1 cellular context compared by ENCODE assay signal in the genomic region with DNA sequence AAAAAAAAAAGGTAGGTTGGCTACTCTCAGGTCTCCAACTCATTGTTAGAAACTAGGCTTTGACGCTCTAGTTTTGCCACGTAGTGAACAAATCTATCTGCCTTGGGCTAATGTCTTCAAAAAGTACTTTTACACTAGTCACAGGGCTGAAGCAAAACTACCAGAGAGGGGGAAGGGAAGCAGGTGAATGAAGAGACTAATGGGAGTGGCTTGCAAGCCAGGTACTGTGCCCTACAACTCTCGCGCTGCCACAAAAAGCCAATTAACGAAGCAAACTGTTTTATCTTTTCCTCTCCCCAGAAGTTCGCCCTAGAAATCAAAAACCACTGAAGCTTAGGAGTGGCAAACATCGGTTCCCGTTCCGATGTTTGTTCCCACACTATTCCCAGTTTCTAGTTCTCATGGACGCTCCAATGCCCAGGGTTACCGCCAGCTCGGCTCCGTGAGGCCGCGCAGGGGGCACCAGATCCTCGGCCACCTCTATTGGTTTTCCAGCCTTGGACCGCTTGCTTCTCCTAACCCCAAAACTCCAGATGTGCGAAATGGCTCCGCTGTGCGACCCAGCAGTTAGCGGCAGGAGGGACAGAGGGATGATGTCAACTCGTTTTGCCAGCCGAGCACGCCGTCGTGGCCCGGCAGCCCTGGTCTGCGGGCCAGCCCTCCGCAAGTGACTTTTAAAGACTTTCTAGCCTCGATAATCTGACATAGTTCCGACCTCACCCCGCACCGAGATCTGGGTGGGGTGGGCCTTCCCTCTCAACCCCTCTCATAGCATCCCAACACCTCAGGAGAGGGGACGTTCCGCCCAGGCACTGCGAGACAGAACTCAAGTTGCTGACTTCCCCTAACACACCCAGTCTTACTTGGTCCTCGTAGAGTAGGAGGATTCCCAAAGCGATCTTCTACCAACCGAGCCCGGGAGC.
TF ChIP-seq lines count a peak whose summit lies in the region.

No MANE protein-coding gene starts in this region.

TF ChIP-seq in HepG2, 621 proteins besides CTCF, POLR2A, EP300 and RAD21 (continued from another document):
- TF ChIP-seq, protein P1, sequence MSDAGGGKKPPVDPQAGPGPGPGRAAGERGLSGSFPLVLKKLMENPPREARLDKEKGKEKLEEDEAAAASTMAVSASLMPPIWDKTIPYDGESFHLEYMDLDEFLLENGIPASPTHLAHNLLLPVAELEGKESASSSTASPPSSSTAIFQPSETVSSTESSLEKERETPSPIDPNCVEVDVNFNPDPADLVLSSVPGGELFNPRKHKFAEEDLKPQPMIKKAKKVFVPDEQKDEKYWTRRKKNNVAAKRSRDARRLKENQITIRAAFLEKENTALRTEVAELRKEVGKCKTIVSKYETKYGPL (CRISPR knock-in tag; IDR thresholded peaks at IDR 0.05), result no peak
- TF ChIP-seq ZBTB33 (CRISPR knock-in tag; IDR thresholded peaks at IDR 0.05), result no peak
- no peak for TF ChIP-seq NFE2 (CRISPR knock-in tag; IDR thresholded peaks at IDR 0.05)
- no peak for TF ChIP-seq MIXL1 (CRISPR knock-in tag; IDR thresholded peaks at IDR 0.05)
- no peak for TF ChIP-seq ZBTB4 (CRISPR knock-in tag; IDR thresholded peaks at IDR 0.05; ENCODE audit: borderline replicate concordance)
